In the genomic region with DNA sequence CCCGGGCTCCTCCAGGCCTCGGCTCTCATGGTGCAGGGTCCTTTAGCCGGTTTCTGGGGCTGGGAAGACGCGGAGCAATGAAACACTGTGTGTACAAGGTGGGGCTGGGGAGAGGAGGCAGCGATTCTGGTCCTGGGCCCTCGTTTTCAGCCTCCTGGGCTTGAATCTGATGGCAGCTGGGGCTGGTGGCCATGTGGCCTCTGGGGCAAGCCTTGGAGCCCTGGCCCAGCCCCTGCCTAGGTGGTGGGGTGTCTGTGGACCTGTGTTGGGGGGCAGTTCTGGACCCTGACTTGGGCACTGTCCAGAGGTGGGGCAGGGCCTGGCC, we compare ENCODE assay signal across 20 cellular contexts. TPM values are rescaled to one million over a fixed set of nuclear protein-coding genes. Genes with fewer than 3 reads are reported as not detected.
DNase-seq lines count a peak whose midpoint lies in the region; ATAC-seq and TF ChIP-seq lines count a peak whose summit lies in the region.
"Had no signal": no experiment of that assay in that cellular context is flagged by ENCODE, and none has a peak within 500 bp of the region (broad histone marks: within the 10 kb centered on the region; RNA-seq: fewer than 3 reads in every experiment).

No MANE protein-coding gene starts in this region.

- H3K4me3 Mint-ChIP-seq in CD8-positive, alpha-beta T cell = no peak overlapping the region
- H3K4me3 Mint-ChIP-seq in endodermal cell (peak overlapping the region; percentile 45), neural crest cell (peak overlapping the region; percentile 41)

- H3K9ac ChIP-seq in NT2/D1 (ENCODE audit: insufficient read length, low read depth) = peak overlapping the region; percentile 69
- no peak overlapping the region for H3K9ac ChIP-seq in endodermal cell (ENCODE audit: extremely low read depth, low read length, poor library complexity, severe bottlenecking)

- no peaks in the 10 kb centered on the region for H3K9me3 ChIP-seq in CD8-positive, alpha-beta T cell (ENCODE audit: low read length)
- H3K9me3 ChIP-seq in NT2/D1 (ENCODE audit: insufficient read depth, low read length) = no peaks in the 10 kb centered on the region
- H3K9me3 ChIP-seq in endodermal cell (ENCODE audit: control insufficient read depth, low read length) = no peaks in the 10 kb centered on the region

- H3K27ac ChIP-seq in CD8-positive, alpha-beta T cell (ENCODE audit: low read depth, low read length) = no peak overlapping the region
- no peak overlapping the region for H3K27ac ChIP-seq in endodermal cell (ENCODE audit: low read depth, low read length)
- H3K27ac ChIP-seq: RWPE1 had no signal

- no peak for TF ChIP-seq CTCF in CD8-positive, alpha-beta T cell (IDR thresholded peaks at IDR 0.05)
- TF ChIP-seq CTCF in endodermal cell (conservative IDR thresholded peaks at IDR 0.05) = no peak
- TF ChIP-seq CTCF in neural crest cell (conservative IDR thresholded peaks at IDR 0.05) = no peak

- peaks cover 54% of the 10 kb centered on the region for H3K4me1 ChIP-seq in CD8-positive, alpha-beta T cell (ENCODE audit: insufficient read depth, low read length)
- H3K4me1 ChIP-seq in NT2/D1 (ENCODE audit: insufficient read depth, insufficient read length) (peaks cover 46% of the 10 kb centered on the region), endodermal cell (ENCODE audit: control insufficient read depth, insufficient read depth, low read length) (peaks cover 31% of the 10 kb centered on the region)

- H3K9me3 Mint-ChIP-seq in CD8-positive, alpha-beta T cell = no peaks in the 10 kb centered on the region
- H3K9me3 Mint-ChIP-seq in endodermal cell = no peaks in the 10 kb centered on the region
- no peaks in the 10 kb centered on the region for H3K9me3 Mint-ChIP-seq in neural crest cell

- H3K36me3 Mint-ChIP-seq in CD8-positive, alpha-beta T cell = peaks cover 2% of the 10 kb centered on the region
- H3K36me3 Mint-ChIP-seq in endodermal cell (ENCODE audit: low read depth) = peaks cover 8% of the 10 kb centered on the region
- H3K36me3 Mint-ChIP-seq in neural crest cell (ENCODE audit: low read depth) = no peaks in the 10 kb centered on the region
- H3K36me3 Mint-ChIP-seq: CD4-positive, CD25-positive, alpha-beta regulatory T cell had no signal

- WGBS in endodermal cell (ENCODE audit: insufficient coverage in 1 of 2, insufficient read length in 1 of 2), 2 experiments = 14% methylated on average over 7 of the region's 7 CpGs; no CpG with 5 or more reads in 1 of the 2 experiments

- H3K4me3 ChIP-seq in CD8-positive, alpha-beta T cell (ENCODE audit: low read depth, low read length) = no peak overlapping the region
- peak overlapping the region; percentile 2 for H3K4me3 ChIP-seq in NT2/D1 (ENCODE audit: insufficient read length, low read depth)
- no peak overlapping the region for H3K4me3 ChIP-seq in endodermal cell (ENCODE audit: low read length)
- H3K4me3 ChIP-seq: K562 had no signal

- POLR2A ChIA-PET in CD8-positive, alpha-beta T cell (lab: Charles Lee) = no interaction called here

- CTCF ChIA-PET in CD8-positive, alpha-beta T cell (lab: Charles Lee) = no interaction called here

- no peak for DNase-seq in CD8-positive, alpha-beta T cell
- DNase-seq in NT2/D1 (ENCODE audit: low read depth, low spot score) (no peak), endodermal cell (no peak), neural crest cell (ENCODE audit: low read depth, low spot score) (no peak), NCI-H2196 (lab: John Stamatoyannopoulos, UW; ENCODE audit: unreplicated experiment) (no peak)
- DNase-seq in activated CD4-positive, alpha-beta T cell treated with anti-CD3 and anti-CD28 coated beads, Interleukin-2, amount 50 U/mL, for 4 hours = no peak
- DNase-seq in activated CD4-positive, CD25-positive, alpha-beta regulatory T cell treated with anti-CD3 and anti-CD28 coated beads, Interleukin-2, amount 50 U/mL, for 72 hours = no peak
- DNase-seq: ACHN; AML-193; Calu3; CD4-positive, CD25-positive, alpha-beta regulatory T cell; DMS79 treated with DMSO at 0.1 percent for 48 hours; NCI-H187; NCI-H748 treated with DMSO at 0.1 percent for 48 hours; PC-3 had no signal

- no peaks in the 10 kb centered on the region for H3K36me3 ChIP-seq in CD8-positive, alpha-beta T cell (ENCODE audit: insufficient read depth, low read length)
- H3K36me3 ChIP-seq in NT2/D1 (ENCODE audit: insufficient read depth, insufficient read length, low read length) = no peaks in the 10 kb centered on the region
- no peaks in the 10 kb centered on the region for H3K36me3 ChIP-seq in endodermal cell (ENCODE audit: control insufficient read depth, insufficient read depth, low read length)

- intact Hi-C loops in CD8-positive, alpha-beta T cell (cut with DNase I, micrococcal nuclease) = no loop called here

- no peak for ATAC-seq in CD8-positive, alpha-beta T cell
- ATAC-seq: HCT116, K562, PC-3 had no signal

- no peaks in the 10 kb centered on the region for H3K27me3 ChIP-seq in CD8-positive, alpha-beta T cell (ENCODE audit: insufficient read depth, low read length)
- H3K27me3 ChIP-seq in NT2/D1 (ENCODE audit: insufficient read depth, insufficient read length) = peaks cover 98% of the 10 kb centered on the region
- peaks cover 76% of the 10 kb centered on the region for H3K27me3 ChIP-seq in endodermal cell (ENCODE audit: control insufficient read depth, insufficient read depth, low read length, poor library complexity, severe bottlenecking)

- H3K27ac Mint-ChIP-seq in CD8-positive, alpha-beta T cell = peak overlapping the region; percentile 37
- H3K27ac Mint-ChIP-seq in endodermal cell (peak overlapping the region; percentile 42), neural crest cell (ENCODE audit: unreplicated experiment) (no peak overlapping the region)

- peaks cover 45% of the 10 kb centered on the region for H3K4me1 Mint-ChIP-seq in CD8-positive, alpha-beta T cell (ENCODE audit: low read depth)
- peaks cover 46% of the 10 kb centered on the region for H3K4me1 Mint-ChIP-seq in endodermal cell
- peaks cover 46% of the 10 kb centered on the region for H3K4me1 Mint-ChIP-seq in neural crest cell

- no peaks in the 10 kb centered on the region for H3K27me3 Mint-ChIP-seq in CD8-positive, alpha-beta T cell (ENCODE audit: low read depth)
- H3K27me3 Mint-ChIP-seq in endodermal cell (ENCODE audit: insufficient read depth) (peaks cover 84% of the 10 kb centered on the region), neural crest cell (ENCODE audit: low read depth) (peaks cover 69% of the 10 kb centered on the region)

RNA-seq across cellular contexts. Expression of a gene that starts 4.1 kb away (rescaled TPM):
- 1 to 10 TPM; 2.2 to 2.7 TPM for total RNA-seq in CD8-positive, alpha-beta T cell
- 10 to 100 TPM; 17.8 to 23.6 TPM for total RNA-seq in endodermal cell
- polyA plus RNA-seq in endodermal cell (2013, experiment 1 of 2) = 12.3 TPM
- polyA plus RNA-seq in endodermal cell (2013, experiment 2 of 2) = 12.8 TPM
- 4.3 and 4.5 TPM in 2 replicates for total RNA-seq in neural crest cell
- total RNA-seq: Calu3, NCI-H460 had no signal
- polyA plus RNA-seq: K562 had no signal

RNA-seq across cellular contexts. Expression of a gene that starts 33.4 kb away (rescaled TPM):
- total RNA-seq in CD8-positive, alpha-beta T cell = 100 to 1,000 TPM in 1 of 2 experiments, 10 to 100 TPM in 1; 97.3 to 101 TPM
- 100 to 1,000 TPM; 159 to 187 TPM for total RNA-seq in endodermal cell
- polyA plus RNA-seq in endodermal cell (2013, experiment 1 of 2) = 83.1 TPM
- polyA plus RNA-seq in endodermal cell (2013, experiment 2 of 2) = 82.3 TPM
- total RNA-seq in neural crest cell = 195 and 205 TPM in 2 replicates

RNA-seq across cellular contexts. Expression of a gene that starts 58.0 kb away (rescaled TPM):
- total RNA-seq in CD8-positive, alpha-beta T cell = 1 to 10 TPM; 1.2 to 2.0 TPM
- total RNA-seq in endodermal cell (under 1 TPM in 1 of 2 donors, not detected in 1; 0.09 TPM), neural crest cell (0.19 TPM in 1 of 2 replicates, not detected in the other)
- not detected for polyA plus RNA-seq in endodermal cell (2013, experiment 1 of 2)
- not detected for polyA plus RNA-seq in endodermal cell (2013, experiment 2 of 2)
- total RNA-seq: G401 had no signal
- polyA plus RNA-seq: K562 had no signal
